Comparison of ENCODE assay signal across 16 cellular contexts in the genomic region with DNA sequence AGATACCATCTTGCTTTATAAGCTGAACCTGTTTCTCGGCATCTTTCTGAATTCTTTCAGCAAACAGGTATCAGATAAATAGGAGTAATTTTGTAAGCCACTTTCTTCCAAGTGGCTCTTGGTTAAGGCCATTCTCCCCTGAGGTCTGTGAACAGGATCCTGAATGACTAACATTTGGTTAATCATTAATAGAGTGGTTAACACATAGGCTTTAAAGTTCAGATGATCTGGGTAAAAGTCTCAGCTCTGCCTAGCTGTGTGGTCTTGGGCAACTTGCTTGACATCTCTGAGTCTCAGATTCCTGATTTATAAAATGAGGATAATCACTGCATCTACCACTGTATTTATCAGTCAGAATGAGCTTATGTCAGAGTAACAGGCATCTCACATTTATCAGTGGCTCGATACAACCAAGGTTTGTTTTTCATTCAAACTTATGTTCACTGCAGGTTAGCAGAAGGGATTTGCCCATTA. TPM values are rescaled to one million over a fixed set of nuclear protein-coding genes. Genes with fewer than 3 reads are reported as not detected.
DNase-seq lines count a peak whose midpoint lies in the region; ATAC-seq and TF ChIP-seq lines count a peak whose summit lies in the region.
"Had no signal": no experiment of that assay in that cellular context is flagged by ENCODE, and none has a peak within 500 bp of the region (broad histone marks: within the 10 kb centered on the region; RNA-seq: fewer than 3 reads in every experiment).

No MANE protein-coding gene starts in this region.

- H3K4me1 Mint-ChIP-seq in neural progenitor cell: no peaks in the 10 kb centered on the region

- no peaks in the 10 kb centered on the region for H4K20me1 ChIP-seq in neural progenitor cell (ENCODE audit: low read depth)

- DNase-seq in Caki2 (ENCODE audit: low read depth): peak; percentile 47
- DNase-seq in kidney glomerular epithelial cell (lab: John Stamatoyannopoulos, UW): peak; percentile 45
- no peak for DNase-seq in dedifferentiated amniotic fluid mesenchymal stem cell (ENCODE audit: extremely low spot score)
- DNase-seq in neural progenitor cell (ENCODE audit: low spot score): no peak
- DNase-seq in NCI-H2029 (lab: John Stamatoyannopoulos, UW): no peak
- DNase-seq: activated CD4-positive, alpha-beta T cell treated with anti-CD3 and anti-CD28 coated beads for 48 hours; brain microvascular endothelial cell; glutamatergic neuron; NCI-H2171 treated with DMSO at 0.1 percent for 48 hours; ovary had no signal

- WGBS in gastroesophageal sphincter (ENCODE audit: low coverage in 1 of 2), 2 donors: 83 to 100% methylated on average over 1 to 2 of the region's 2 CpGs

- H3K9me3 ChIP-seq in gastroesophageal sphincter: no peaks in the 10 kb centered on the region
- no peaks in the 10 kb centered on the region for H3K9me3 ChIP-seq in neural progenitor cell (ENCODE audit: low read depth)
- H3K9me3 ChIP-seq: ovary, vagina had no signal

- no peaks in the 10 kb centered on the region for H3K9me3 Mint-ChIP-seq in neural progenitor cell

- no peaks in the 10 kb centered on the region for H3F3A ChIP-seq in neural progenitor cell (ENCODE audit: low read depth)

- peak; percentile 86 for ATAC-seq in GM21381 (IDR thresholded peaks at IDR 0.05; ENCODE audit: unreplicated experiment)
- ATAC-seq in HG03342 (IDR thresholded peaks at IDR 0.05; ENCODE audit: unreplicated experiment): peak; percentile 91
- no peak for ATAC-seq in gastroesophageal sphincter

- in situ Hi-C loops in Caki2 (cut with HindIII; ENCODE audit: low pct_unique_long_range_greater_than_20kb, low sequenced_read_pairs): no loop called here

- no peaks in the 10 kb centered on the region for H3K27me3 Mint-ChIP-seq in neural progenitor cell (ENCODE audit: insufficient read depth, low read depth)

- H3K4me3 ChIP-seq in gastroesophageal sphincter (no peak overlapping the region), neural progenitor cell (no peak overlapping the region)
- H3K4me3 ChIP-seq: ovary, vagina had no signal

- no peak overlapping the region for H3K4me2 ChIP-seq in neural progenitor cell

- TF ChIP-seq POLR2A in gastroesophageal sphincter (IDR thresholded peaks at IDR 0.05): no peak

- no peaks in the 10 kb centered on the region for H3K36me3 Mint-ChIP-seq in neural progenitor cell

- H3K36me3 ChIP-seq in gastroesophageal sphincter: no peaks in the 10 kb centered on the region
- H3K36me3 ChIP-seq in neural progenitor cell: no peaks in the 10 kb centered on the region
- H3K36me3 ChIP-seq: brain microvascular endothelial cell, ovary, vagina had no signal

- H2AFZ ChIP-seq in neural progenitor cell (replicated peaks): no peak overlapping the region

- TF ChIP-seq EP300 in gastroesophageal sphincter (IDR thresholded peaks at IDR 0.05): no peak

- H3K79me2 ChIP-seq in neural progenitor cell (ENCODE audit: low read depth): no peaks in the 10 kb centered on the region

- no peaks in the 10 kb centered on the region for H3K27me3 ChIP-seq in gastroesophageal sphincter
- no peaks in the 10 kb centered on the region for H3K27me3 ChIP-seq in neural progenitor cell
- H3K27me3 ChIP-seq: brain microvascular endothelial cell, ovary, vagina had no signal

- no peak overlapping the region for H3K9ac ChIP-seq in neural progenitor cell

- no peak overlapping the region for H3K27ac Mint-ChIP-seq in neural progenitor cell

- H3K4me3 Mint-ChIP-seq in neural progenitor cell: no peak overlapping the region

- H3K27ac ChIP-seq in gastroesophageal sphincter: no peak overlapping the region
- H3K27ac ChIP-seq in neural progenitor cell: no peak overlapping the region
- H3K27ac ChIP-seq: brain microvascular endothelial cell, HL-60, ovary, vagina had no signal

- TF ChIP-seq CTCF in gastroesophageal sphincter (IDR thresholded peaks at IDR 0.05) (no peak), neural progenitor cell (IDR thresholded peaks at IDR 0.05) (no peak)

- no peaks in the 10 kb centered on the region for H3K4me1 ChIP-seq in gastroesophageal sphincter
- H3K4me1 ChIP-seq in neural progenitor cell: no peaks in the 10 kb centered on the region
- H3K4me1 ChIP-seq: vagina had no signal

RNA-seq across cellular contexts. Expression of a gene that starts 44.4 kb away (rescaled TPM):
- total RNA-seq in Caki2 (2014; rRNA removed; shearing (Covaris generic); ENCODE audit: low replicate concordance): 0.10 and 0.46 TPM in 2 replicates
- total RNA-seq in gastroesophageal sphincter (1 to 10 TPM in 1 of 4 donors, under 1 TPM in 3; 0.13 to 1.4 (median 0.75) TPM), neural progenitor cell (ENCODE audit: low replicate concordance) (0.25 TPM in 1 of 2 replicates, not detected in the other)
- total RNA-seq: lung microvascular endothelial cell had no signal

Comparison
In these comparisons a context has a peak if more than half of its experiments do, and no peak if none do; other contexts are left out.
1. DNase-seq: peak in Caki2 (single experiment) and kidney glomerular epithelial cell (single experiment); none in dedifferentiated amniotic fluid mesenchymal stem cell (single experiment), neural progenitor cell (single experiment) and NCI-H2029 (single experiment).